In the genomic region with DNA sequence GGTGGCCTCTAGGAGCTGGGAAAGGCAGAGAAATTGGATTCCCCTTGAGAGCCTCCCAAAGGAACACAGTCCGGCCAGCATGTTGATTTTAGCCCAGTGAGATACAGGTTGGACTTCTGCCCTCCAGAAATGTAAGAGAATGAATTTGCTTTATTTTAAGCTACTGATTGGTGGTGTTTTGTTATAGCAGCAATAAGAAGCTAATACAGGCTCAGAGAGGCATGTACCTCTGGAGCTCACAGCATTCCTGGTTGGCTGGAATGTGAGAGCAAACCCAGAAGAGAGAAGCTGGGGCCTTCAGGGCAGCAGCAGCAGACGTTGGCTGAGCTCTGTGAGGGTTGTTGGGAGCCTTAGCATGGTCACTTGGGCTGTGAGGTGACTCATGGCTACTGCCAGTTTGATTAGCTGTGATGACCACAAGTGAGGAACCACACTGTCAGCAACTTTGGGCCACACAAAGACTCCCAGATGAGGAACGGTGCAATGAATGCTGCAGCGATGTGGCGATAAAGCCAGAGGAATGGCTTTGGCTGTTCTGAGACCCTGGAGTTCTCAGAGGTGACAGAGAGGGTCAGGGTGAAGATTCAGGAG, we compare ENCODE assay signal across 21 cellular contexts.
A peak's percentile ranks its signal among the peaks of the same experiment; 100 is the strongest.
DNase-seq lines count a peak whose midpoint lies in the region; ATAC-seq, FAIRE-seq and TF ChIP-seq lines count a peak whose summit lies in the region.
"Had no signal": no experiment of that assay in that cellular context is flagged by ENCODE, and none has a peak within 500 bp of the region (broad histone marks: within the 10 kb centered on the region; RNA-seq: fewer than 3 reads in every experiment).

No MANE protein-coding gene starts in this region.

- H3K27ac ChIP-seq in HepG2 (ENCODE audit: extremely low read length, insufficient read depth, low read length) (no peak overlapping the region), right lobe of liver (no peak overlapping the region), mesenchymal stem cell (ENCODE audit: low read length, poor library complexity, severe bottlenecking) (no peak overlapping the region)
- H3K27ac ChIP-seq: HL-60, KMS-11, SJSA1 had no signal

- WGBS in HepG2 (ENCODE audit: low lambda C conversion rate), result 62% methylated on average over 5 of the region's 5 CpGs
- 55% methylated on average over 2 of the region's 5 CpGs for whole genome bisulfite sequencing in right lobe of liver (ENCODE audit: insufficient coverage, low coverage, low lambda C conversion rate, missing lambda C conversion rate)
- WGBS in mesenchymal stem cell, result 82% methylated on average over 5 of the region's 5 CpGs

- TF ChIP-seq EP300 in HepG2 (IDR thresholded peaks at IDR 0.05; ENCODE audit: low read depth in 2 of 2, low read length in 2 of 2) (no peak), HepG2 (CRISPR knock-in tag; IDR thresholded peaks at IDR 0.05; ENCODE audit: borderline replicate concordance) (no peak)

- no peak overlapping the region for H3K14ac ChIP-seq in mesenchymal stem cell (ENCODE audit: low read length in 2 of 2)

- H3K27me3 ChIP-seq in HepG2 (ENCODE audit: control insufficient read depth in 1 of 2, insufficient read depth in 2 of 2, low read length in 2 of 2) (peaks cover 0 to 10% of the 10 kb centered on the region in 2 experiments; a peak in 1 of 5 replicates), right lobe of liver (no peaks in the 10 kb centered on the region), mesenchymal stem cell (ENCODE audit: control insufficient read depth in 1 of 2, insufficient read depth in 1 of 2, low read length in 2 of 2) (peaks cover 0 to 86% of the 10 kb centered on the region in 2 experiments)
- H3K27me3 ChIP-seq: SJSA1 had no signal

- H4K8ac ChIP-seq in mesenchymal stem cell (ENCODE audit: low read length), result peak overlapping the region; percentile 27

- POLR2A ChIA-PET in HepG2 (lab: Yijun Ruan, JAX), result no interaction called here

- DNase-seq in HepG2 (ENCODE audit: low spot score), result no peak
- DNase-seq in right lobe of liver, result no peak
- peak; percentile 19 for DNase-seq in amniotic epithelial cell (ENCODE audit: low read depth)
- peak; percentile 37 for DNase-seq in mesenchymal stem cell
- DNase-seq in foreskin fibroblast, result no peak
- DNase-seq: 8988T, AML-193, C1 segment of cervical spinal cord, GF-D8, H7, NCI-H1694, NCI-H2081, NCI-H2171 treated with DMSO at 0.1 percent for 48 hours, NCI-H524 treated with DMSO at 0.1 percent for 48 hours had no signal

- no peak for ATAC-seq in HepG2
- no peak for ATAC-seq in right lobe of liver
- ATAC-seq in HG02678 (IDR thresholded peaks at IDR 0.05; ENCODE audit: unreplicated experiment), result no peak
- ATAC-seq in HG03354 (IDR thresholded peaks at IDR 0.05; ENCODE audit: poor library complexity, severe bottlenecking, unreplicated experiment), result no peak
- ATAC-seq: Panc1, Right ventricle myocardium inferior had no signal

- H2BK15ac ChIP-seq in mesenchymal stem cell (ENCODE audit: low read depth, poor library complexity, severe bottlenecking), result no peak overlapping the region

- H3K79me2 ChIP-seq in HepG2 (ENCODE audit: insufficient read depth, low read length), result no peaks in the 10 kb centered on the region

- no peaks in the 10 kb centered on the region for H4K20me1 ChIP-seq in HepG2 (ENCODE audit: insufficient read depth, low read length)

- no peak overlapping the region for H4K91ac ChIP-seq in mesenchymal stem cell (ENCODE audit: low read length)

- FAIRE-seq in HepG2 (lab: Jason Lieb, UNC), result no peak

- H3K36me3 ChIP-seq in HepG2 (replicated peaks in 1 of 2; ENCODE audit: control insufficient read depth in 1 of 2, insufficient read depth in 2 of 2, low read length in 2 of 2), result no peaks in the 10 kb centered on the region
- no peaks in the 10 kb centered on the region for H3K36me3 ChIP-seq in right lobe of liver
- no peaks in the 10 kb centered on the region for H3K36me3 ChIP-seq in mesenchymal stem cell (ENCODE audit: control insufficient read depth in 1 of 2, insufficient read depth in 2 of 2, low read depth in 1 of 2, low read length in 2 of 2)
- H3K36me3 ChIP-seq: SJSA1 had no signal

- H2BK5ac ChIP-seq in mesenchymal stem cell (ENCODE audit: low read depth, low read length, poor library complexity, severe bottlenecking), result no peak overlapping the region

- H3K9me3 ChIP-seq in HepG2 (ENCODE audit: low read length) (no peaks in the 10 kb centered on the region), right lobe of liver (no peaks in the 10 kb centered on the region), mesenchymal stem cell (ENCODE audit: control insufficient read depth, low read length) (no peaks in the 10 kb centered on the region)
- H3K9me3 ChIP-seq: SJSA1 had no signal

- in situ Hi-C loops in HepG2 (cut with HindIII; ENCODE audit: extremely low pct_ligation_motif_present, low pct_unique_long_range_greater_than_20kb), result loop anchor here (5.0 kb wide), 1 partner anchor 137 kb away; no protein-coding TSS in a partner anchor

- intact Hi-C loops in HepG2 (cut with micrococcal nuclease; ENCODE audit: unreplicated experiment), result no loop called here
- intact Hi-C loops in right lobe of liver (cut with DNase I), result no loop called here

- no peak overlapping the region for H2BK12ac ChIP-seq in mesenchymal stem cell (ENCODE audit: low read length in 2 of 2)

- CTCF ChIA-PET in HepG2 (lab: Yijun Ruan, JAX; ENCODE audit: low intra/inter-chr PET ratio, low total read pairs), result no interaction called here

- TF ChIP-seq CTCF in HepG2 (CRISPR knock-in tag; IDR thresholded peaks at IDR 0.05), result no peak
- TF ChIP-seq CTCF in right lobe of liver (IDR thresholded peaks at IDR 0.05), result no peak
- no peak for TF ChIP-seq CTCF in foreskin fibroblast (IDR thresholded peaks at IDR 0.05; ENCODE audit: low read depth, low read length)

- no peaks in the 10 kb centered on the region for H3K4me1 ChIP-seq in HepG2 (ENCODE audit: insufficient read depth, low read length)
- peaks cover 0 to 3% (median 0%) of the 10 kb centered on the region in 4 donors for H3K4me1 ChIP-seq in right lobe of liver
- H3K4me1 ChIP-seq in mesenchymal stem cell (ENCODE audit: control insufficient read depth, insufficient read depth, low read depth, low read length), result peaks cover 1% of the 10 kb centered on the region
- H3K4me1 ChIP-seq: SJSA1 had no signal

- H3K18ac ChIP-seq in mesenchymal stem cell (ENCODE audit: low read depth in 1 of 2, low read length in 2 of 2), result no peak overlapping the region

- no peak overlapping the region for H2BK120ac ChIP-seq in mesenchymal stem cell (ENCODE audit: low read depth, low read length)

- H3K4ac ChIP-seq in mesenchymal stem cell (ENCODE audit: low read depth in 1 of 2, low read length in 2 of 2), result no peak overlapping the region

- BruUV-seq in HepG2 (replicated peaks; lab: Mats Ljungman, UMichigan), result no TSS peak

- H2AFZ ChIP-seq in HepG2 (ENCODE audit: low read length) (no peak overlapping the region), mesenchymal stem cell (ENCODE audit: low read depth, low read length) (no peak overlapping the region)

- H3K79me1 ChIP-seq in mesenchymal stem cell (replicated peaks; ENCODE audit: low read length, poor library complexity, severe bottlenecking), result no peaks in the 10 kb centered on the region

- H3K4me3 ChIP-seq in HepG2 (replicated peaks in 1 of 3; ENCODE audit: insufficient read depth in 1 of 3, low read depth in 2 of 3, low read length in 3 of 3), result no peak overlapping the region
- no peak overlapping the region for H3K4me3 ChIP-seq in right lobe of liver
- peak overlapping the region in 1 of 2 experiments; percentile 4 for H3K4me3 ChIP-seq in mesenchymal stem cell (ENCODE audit: insufficient read depth in 1 of 2, low read depth in 1 of 2, low read length in 2 of 2)
- no peak overlapping the region for H3K4me3 ChIP-seq in foreskin fibroblast (ENCODE audit: low read depth in 1 of 2, low read length in 2 of 2)
- H3K4me3 ChIP-seq: SJSA1 had no signal

- no peak overlapping the region for H3K9ac ChIP-seq in HepG2 (ENCODE audit: insufficient read depth, low read depth, low read length)
- no peak overlapping the region for H3K9ac ChIP-seq in mesenchymal stem cell (ENCODE audit: low read length)
- H3K9ac ChIP-seq: KMS-11 had no signal

- H3K4me2 ChIP-seq in HepG2 (ENCODE audit: low read depth, low read length), result no peak overlapping the region
- no peak overlapping the region for H3K4me2 ChIP-seq in mesenchymal stem cell (ENCODE audit: low read length, poor library complexity, severe bottlenecking)
- H3K4me2 ChIP-seq: KMS-11 had no signal

- no peak overlapping the region for H3K23ac ChIP-seq in mesenchymal stem cell (ENCODE audit: low read length in 2 of 2)

- H2AK5ac ChIP-seq in mesenchymal stem cell (ENCODE audit: low read length, severe bottlenecking), result no peak overlapping the region

- TF ChIP-seq POLR2A in HepG2 (IDR thresholded peaks at IDR 0.05; ENCODE audit: insufficient read depth in 1 of 2, low read depth in 2 of 2, low read length in 2 of 2), result no peak
- TF ChIP-seq POLR2A in right lobe of liver (IDR thresholded peaks at IDR 0.05), result no peak

- TF ChIP-seq RAD21 in HepG2 (CRISPR knock-in tag; IDR thresholded peaks at IDR 0.05), result no peak

TF ChIP-seq in HepG2, 621 proteins besides CTCF, POLR2A, EP300 and RAD21 (continues in another document):
- TF ChIP-seq, protein P1, sequence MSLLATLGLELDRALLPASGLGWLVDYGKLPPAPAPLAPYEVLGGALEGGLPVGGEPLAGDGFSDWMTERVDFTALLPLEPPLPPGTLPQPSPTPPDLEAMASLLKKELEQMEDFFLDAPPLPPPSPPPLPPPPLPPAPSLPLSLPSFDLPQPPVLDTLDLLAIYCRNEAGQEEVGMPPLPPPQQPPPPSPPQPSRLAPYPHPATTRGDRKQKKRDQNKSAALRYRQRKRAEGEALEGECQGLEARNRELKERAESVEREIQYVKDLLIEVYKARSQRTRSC (CRISPR knock-in tag; IDR thresholded peaks at IDR 0.05; ENCODE audit: low read depth), result no peak
- TF ChIP-seq ZSCAN22 (CRISPR knock-in tag; IDR thresholded peaks at IDR 0.05), result no peak
- TF ChIP-seq PBX2 (CRISPR knock-in tag; IDR thresholded peaks at IDR 0.05), result no peak
- TF ChIP-seq ZNF780A (CRISPR knock-in tag; IDR thresholded peaks at IDR 0.05), result no peak
- TF ChIP-seq MAFK (conservative IDR thresholded peaks at IDR 0.05 in 1 of 2, IDR thresholded peaks at IDR 0.05 in 1 of 2; ENCODE audit: low read length in 2 of 2), result peak; percentile 16 to 22; a peak in 1 of 4 replicates

Comparison
In these comparisons a context has a peak if more than half of its experiments do, and no peak if none do; other contexts are left out.
1. DNase-seq: peak in amniotic epithelial cell (single experiment) and mesenchymal stem cell (single experiment); none in HepG2 (single experiment), right lobe of liver (0 of 3) and foreskin fibroblast (0 of 2).